Comparison of ENCODE assay signal across 1 cellular context in genomic region chr11:60206616-60207015, GRCh38.
TF ChIP-seq lines count a peak whose summit lies in the region.

No MANE protein-coding gene starts in this region.

TF ChIP-seq in GM12878, 131 proteins besides CTCF, POLR2A, EP300 and RAD21 (continues in another document):
- TF ChIP-seq SMARCA5 (IDR thresholded peaks at IDR 0.05) (no peak), TCF7 (IDR thresholded peaks at IDR 0.05; ENCODE audit: borderline replicate concordance) (peak; percentile 77; the same call in 1 of the 2 replicates), BHLHE40 (IDR thresholded peaks at IDR 0.05; ENCODE audit: borderline replicate concordance in 1 of 2, low read depth in 2 of 2, low read length in 1 of 2) (peak in 1 of 2 experiments; percentile 34; a peak in 1 of 4 replicates), IRF5 (IDR thresholded peaks at IDR 0.05; ENCODE audit: borderline replicate concordance) (no peak), BMI1 (IDR thresholded peaks at IDR 0.05; ENCODE audit: borderline replicate concordance) (peak; percentile 30; the same call in 1 of the 2 replicates), GATAD2B (conservative IDR thresholded peaks at IDR 0.05; ENCODE audit: low read depth) (peak; percentile 45; the same call in 1 of the 2 replicates), NFIC (IDR thresholded peaks at IDR 0.05; ENCODE audit: low read depth, low read length) (peak; percentile 94), E2F4 (IDR thresholded peaks at IDR 0.05; ENCODE audit: low read depth, low read length) (no peak), CBX3 (IDR thresholded peaks at IDR 0.05; ENCODE audit: borderline replicate concordance, low read depth) (no peak), IRF4 (IDR thresholded peaks at IDR 0.05; ENCODE audit: low read depth, low read length) (peak; percentile 59; the same call in 1 of the 2 replicates), YBX1 (IDR thresholded peaks at IDR 0.05) (no peak), FOXM1 (IDR thresholded peaks at IDR 0.05; ENCODE audit: low read depth, low read length) (peak; percentile 92; the same call in 1 of the 2 replicates), MTA2 (IDR thresholded peaks at IDR 0.05; ENCODE audit: low read depth) (peak; percentile 96), ZNF384 (IDR thresholded peaks at IDR 0.05; ENCODE audit: borderline replicate concordance, low read depth, low read length) (no peak), RBBP5 (conservative IDR thresholded peaks at IDR 0.05) (no peak), BACH1 (IDR thresholded peaks at IDR 0.05; ENCODE audit: borderline replicate concordance) (no peak; the same call in 1 of the 2 replicates), HDAC6 (IDR thresholded peaks at IDR 0.05; ENCODE audit: unreplicated experiment) (no peak), RFX5 (IDR thresholded peaks at IDR 0.05; ENCODE audit: low read depth, low read length) (no peak), NFXL1 (IDR thresholded peaks at IDR 0.05; ENCODE audit: borderline replicate concordance) (no peak), PAX5 (IDR thresholded peaks at IDR 0.05; ENCODE audit: borderline replicate concordance, low read depth, low read length) (0 out of 2 replicates have a peak, but pooled peaks have one; percentile 24), IKZF1 (conservative IDR thresholded peaks at IDR 0.05) (peak; percentile 63), CBFB (IDR thresholded peaks at IDR 0.05; ENCODE audit: low read depth) (0 out of 2 replicates have a peak, but pooled peaks have one; percentile 52), HDGF (IDR thresholded peaks at IDR 0.05) (no peak), SREBF1 (IDR thresholded peaks at IDR 0.05; ENCODE audit: low read length) (no peak), ZBED1 (IDR thresholded peaks at IDR 0.05; ENCODE audit: borderline replicate concordance) (peak; percentile 87; the same call in 1 of the 2 replicates), SMC3 (IDR thresholded peaks at IDR 0.05; ENCODE audit: borderline replicate concordance, low read length) (no peak), MYB (IDR thresholded peaks at IDR 0.05; ENCODE audit: borderline replicate concordance, low read depth, low read length) (no peak)
- TF ChIP-seq, protein P1, sequence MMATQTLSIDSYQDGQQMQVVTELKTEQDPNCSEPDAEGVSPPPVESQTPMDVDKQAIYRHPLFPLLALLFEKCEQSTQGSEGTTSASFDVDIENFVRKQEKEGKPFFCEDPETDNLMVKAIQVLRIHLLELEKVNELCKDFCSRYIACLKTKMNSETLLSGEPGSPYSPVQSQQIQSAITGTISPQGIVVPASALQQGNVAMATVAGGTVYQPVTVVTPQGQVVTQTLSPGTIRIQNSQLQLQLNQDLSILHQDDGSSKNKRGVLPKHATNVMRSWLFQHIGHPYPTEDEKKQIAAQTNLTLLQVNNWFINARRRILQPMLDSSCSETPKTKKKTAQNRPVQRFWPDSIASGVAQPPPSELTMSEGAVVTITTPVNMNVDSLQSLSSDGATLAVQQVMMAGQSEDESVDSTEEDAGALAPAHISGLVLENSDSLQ (IDR thresholded peaks at IDR 0.05): no peak
- TF ChIP-seq, protein P2, sequence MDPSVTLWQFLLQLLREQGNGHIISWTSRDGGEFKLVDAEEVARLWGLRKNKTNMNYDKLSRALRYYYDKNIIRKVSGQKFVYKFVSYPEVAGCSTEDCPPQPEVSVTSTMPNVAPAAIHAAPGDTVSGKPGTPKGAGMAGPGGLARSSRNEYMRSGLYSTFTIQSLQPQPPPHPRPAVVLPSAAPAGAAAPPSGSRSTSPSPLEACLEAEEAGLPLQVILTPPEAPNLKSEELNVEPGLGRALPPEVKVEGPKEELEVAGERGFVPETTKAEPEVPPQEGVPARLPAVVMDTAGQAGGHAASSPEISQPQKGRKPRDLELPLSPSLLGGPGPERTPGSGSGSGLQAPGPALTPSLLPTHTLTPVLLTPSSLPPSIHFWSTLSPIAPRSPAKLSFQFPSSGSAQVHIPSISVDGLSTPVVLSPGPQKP (IDR thresholded peaks at IDR 0.05; ENCODE audit: low read depth, low read length): no peak
- TF ChIP-seq, protein P3, sequence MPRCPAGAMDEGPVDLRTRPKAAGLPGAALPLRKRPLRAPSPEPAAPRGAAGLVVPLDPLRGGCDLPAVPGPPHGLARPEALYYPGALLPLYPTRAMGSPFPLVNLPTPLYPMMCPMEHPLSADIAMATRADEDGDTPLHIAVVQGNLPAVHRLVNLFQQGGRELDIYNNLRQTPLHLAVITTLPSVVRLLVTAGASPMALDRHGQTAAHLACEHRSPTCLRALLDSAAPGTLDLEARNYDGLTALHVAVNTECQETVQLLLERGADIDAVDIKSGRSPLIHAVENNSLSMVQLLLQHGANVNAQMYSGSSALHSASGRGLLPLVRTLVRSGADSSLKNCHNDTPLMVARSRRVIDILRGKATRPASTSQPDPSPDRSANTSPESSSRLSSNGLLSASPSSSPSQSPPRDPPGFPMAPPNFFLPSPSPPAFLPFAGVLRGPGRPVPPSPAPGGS (IDR thresholded peaks at IDR 0.05; ENCODE audit: borderline replicate concordance, insufficient read depth, low read depth, low read length, poor library complexity, severe bottlenecking): peak; percentile 49
- TF ChIP-seq, protein P4, sequence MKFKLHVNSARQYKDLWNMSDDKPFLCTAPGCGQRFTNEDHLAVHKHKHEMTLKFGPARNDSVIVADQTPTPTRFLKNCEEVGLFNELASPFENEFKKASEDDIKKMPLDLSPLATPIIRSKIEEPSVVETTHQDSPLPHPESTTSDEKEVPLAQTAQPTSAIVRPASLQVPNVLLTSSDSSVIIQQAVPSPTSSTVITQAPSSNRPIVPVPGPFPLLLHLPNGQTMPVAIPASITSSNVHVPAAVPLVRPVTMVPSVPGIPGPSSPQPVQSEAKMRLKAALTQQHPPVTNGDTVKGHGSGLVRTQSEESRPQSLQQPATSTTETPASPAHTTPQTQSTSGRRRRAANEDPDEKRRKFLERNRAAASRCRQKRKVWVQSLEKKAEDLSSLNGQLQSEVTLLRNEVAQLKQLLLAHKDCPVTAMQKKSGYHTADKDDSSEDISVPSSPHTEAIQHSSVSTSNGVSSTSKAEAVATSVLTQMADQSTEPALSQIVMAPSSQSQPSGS (IDR thresholded peaks at IDR 0.05; ENCODE audit: low read length): peak; percentile 82
- TF ChIP-seq, protein P5, sequence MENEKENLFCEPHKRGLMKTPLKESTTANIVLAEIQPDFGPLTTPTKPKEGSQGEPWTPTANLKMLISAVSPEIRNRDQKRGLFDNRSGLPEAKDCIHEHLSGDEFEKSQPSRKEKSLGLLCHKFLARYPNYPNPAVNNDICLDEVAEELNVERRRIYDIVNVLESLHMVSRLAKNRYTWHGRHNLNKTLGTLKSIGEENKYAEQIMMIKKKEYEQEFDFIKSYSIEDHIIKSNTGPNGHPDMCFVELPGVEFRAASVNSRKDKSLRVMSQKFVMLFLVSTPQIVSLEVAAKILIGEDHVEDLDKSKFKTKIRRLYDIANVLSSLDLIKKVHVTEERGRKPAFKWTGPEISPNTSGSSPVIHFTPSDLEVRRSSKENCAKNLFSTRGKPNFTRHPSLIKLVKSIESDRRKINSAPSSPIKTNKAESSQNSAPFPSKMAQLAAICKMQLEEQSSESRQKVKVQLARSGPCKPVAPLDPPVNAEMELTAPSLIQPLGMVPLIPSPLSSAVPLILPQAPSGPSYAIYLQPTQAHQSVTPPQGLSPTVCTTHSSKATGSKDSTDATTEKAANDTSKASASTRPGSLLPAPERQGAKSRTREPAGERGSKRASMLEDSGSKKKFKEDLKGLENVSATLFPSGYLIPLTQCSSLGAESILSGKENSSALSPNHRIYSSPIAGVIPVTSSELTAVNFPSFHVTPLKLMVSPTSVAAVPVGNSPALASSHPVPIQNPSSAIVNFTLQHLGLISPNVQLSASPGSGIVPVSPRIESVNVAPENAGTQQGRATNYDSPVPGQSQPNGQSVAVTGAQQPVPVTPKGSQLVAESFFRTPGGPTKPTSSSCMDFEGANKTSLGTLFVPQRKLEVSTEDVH (IDR thresholded peaks at IDR 0.05; ENCODE audit: low read depth, partially characterized antibody): no peak
- TF ChIP-seq, protein P6, sequence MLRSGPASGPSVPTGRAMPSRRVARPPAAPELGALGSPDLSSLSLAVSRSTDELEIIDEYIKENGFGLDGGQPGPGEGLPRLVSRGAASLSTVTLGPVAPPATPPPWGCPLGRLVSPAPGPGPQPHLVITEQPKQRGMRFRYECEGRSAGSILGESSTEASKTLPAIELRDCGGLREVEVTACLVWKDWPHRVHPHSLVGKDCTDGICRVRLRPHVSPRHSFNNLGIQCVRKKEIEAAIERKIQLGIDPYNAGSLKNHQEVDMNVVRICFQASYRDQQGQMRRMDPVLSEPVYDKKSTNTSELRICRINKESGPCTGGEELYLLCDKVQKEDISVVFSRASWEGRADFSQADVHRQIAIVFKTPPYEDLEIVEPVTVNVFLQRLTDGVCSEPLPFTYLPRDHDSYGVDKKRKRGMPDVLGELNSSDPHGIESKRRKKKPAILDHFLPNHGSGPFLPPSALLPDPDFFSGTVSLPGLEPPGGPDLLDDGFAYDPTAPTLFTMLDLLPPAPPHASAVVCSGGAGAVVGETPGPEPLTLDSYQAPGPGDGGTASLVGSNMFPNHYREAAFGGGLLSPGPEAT (IDR thresholded peaks at IDR 0.05; ENCODE audit: low read depth): peak; percentile 20; the same call in 1 of the 2 replicates
- TF ChIP-seq, protein P7, sequence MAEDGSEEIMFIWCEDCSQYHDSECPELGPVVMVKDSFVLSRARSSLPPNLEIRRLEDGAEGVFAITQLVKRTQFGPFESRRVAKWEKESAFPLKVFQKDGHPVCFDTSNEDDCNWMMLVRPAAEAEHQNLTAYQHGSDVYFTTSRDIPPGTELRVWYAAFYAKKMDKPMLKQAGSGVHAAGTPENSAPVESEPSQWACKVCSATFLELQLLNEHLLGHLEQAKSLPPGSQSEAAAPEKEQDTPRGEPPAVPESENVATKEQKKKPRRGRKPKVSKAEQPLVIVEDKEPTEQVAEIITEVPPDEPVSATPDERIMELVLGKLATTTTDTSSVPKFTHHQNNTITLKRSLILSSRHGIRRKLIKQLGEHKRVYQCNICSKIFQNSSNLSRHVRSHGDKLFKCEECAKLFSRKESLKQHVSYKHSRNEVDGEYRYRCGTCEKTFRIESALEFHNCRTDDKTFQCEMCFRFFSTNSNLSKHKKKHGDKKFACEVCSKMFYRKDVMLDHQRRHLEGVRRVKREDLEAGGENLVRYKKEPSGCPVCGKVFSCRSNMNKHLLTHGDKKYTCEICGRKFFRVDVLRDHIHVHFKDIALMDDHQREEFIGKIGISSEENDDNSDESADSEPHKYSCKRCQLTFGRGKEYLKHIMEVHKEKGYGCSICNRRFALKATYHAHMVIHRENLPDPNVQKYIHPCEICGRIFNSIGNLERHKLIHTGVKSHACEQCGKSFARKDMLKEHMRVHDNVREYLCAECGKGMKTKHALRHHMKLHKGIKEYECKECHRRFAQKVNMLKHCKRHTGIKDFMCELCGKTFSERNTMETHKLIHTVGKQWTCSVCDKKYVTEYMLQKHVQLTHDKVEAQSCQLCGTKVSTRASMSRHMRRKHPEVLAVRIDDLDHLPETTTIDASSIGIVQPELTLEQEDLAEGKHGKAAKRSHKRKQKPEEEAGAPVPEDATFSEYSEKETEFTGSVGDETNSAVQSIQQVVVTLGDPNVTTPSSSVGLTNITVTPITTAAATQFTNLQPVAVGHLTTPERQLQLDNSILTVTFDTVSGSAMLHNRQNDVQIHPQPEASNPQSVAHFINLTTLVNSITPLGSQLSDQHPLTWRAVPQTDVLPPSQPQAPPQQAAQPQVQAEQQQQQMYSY (CRISPR knock-in tag; IDR thresholded peaks at IDR 0.05): no peak
- TF ChIP-seq, protein P8, sequence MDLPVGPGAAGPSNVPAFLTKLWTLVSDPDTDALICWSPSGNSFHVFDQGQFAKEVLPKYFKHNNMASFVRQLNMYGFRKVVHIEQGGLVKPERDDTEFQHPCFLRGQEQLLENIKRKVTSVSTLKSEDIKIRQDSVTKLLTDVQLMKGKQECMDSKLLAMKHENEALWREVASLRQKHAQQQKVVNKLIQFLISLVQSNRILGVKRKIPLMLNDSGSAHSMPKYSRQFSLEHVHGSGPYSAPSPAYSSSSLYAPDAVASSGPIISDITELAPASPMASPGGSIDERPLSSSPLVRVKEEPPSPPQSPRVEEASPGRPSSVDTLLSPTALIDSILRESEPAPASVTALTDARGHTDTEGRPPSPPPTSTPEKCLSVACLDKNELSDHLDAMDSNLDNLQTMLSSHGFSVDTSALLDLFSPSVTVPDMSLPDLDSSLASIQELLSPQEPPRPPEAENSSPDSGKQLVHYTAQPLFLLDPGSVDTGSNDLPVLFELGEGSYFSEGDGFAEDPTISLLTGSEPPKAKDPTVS (IDR thresholded peaks at IDR 0.05; ENCODE audit: low read depth, low read length): no peak
- TF ChIP-seq, protein P9, sequence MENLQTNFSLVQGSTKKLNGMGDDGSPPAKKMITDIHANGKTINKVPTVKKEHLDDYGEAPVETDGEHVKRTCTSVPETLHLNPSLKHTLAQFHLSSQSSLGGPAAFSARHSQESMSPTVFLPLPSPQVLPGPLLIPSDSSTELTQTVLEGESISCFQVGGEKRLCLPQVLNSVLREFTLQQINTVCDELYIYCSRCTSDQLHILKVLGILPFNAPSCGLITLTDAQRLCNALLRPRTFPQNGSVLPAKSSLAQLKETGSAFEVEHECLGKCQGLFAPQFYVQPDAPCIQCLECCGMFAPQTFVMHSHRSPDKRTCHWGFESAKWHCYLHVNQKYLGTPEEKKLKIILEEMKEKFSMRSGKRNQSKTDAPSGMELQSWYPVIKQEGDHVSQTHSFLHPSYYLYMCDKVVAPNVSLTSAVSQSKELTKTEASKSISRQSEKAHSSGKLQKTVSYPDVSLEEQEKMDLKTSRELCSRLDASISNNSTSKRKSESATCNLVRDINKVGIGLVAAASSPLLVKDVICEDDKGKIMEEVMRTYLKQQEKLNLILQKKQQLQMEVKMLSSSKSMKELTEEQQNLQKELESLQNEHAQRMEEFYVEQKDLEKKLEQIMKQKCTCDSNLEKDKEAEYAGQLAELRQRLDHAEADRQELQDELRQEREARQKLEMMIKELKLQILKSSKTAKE (IDR thresholded peaks at IDR 0.05; ENCODE audit: low read depth, poor library complexity, severe bottlenecking): peak; percentile 26
